Comparison of ENCODE assay signal across 8 cellular contexts in genomic region chr1:182392045-182393028, GRCh38. TPM values are rescaled to one million over a fixed set of nuclear protein-coding genes. Genes with fewer than 3 reads are reported as not detected.
DNase-seq lines count a peak whose midpoint lies in the region; ATAC-seq lines count a peak whose summit lies in the region.

No MANE protein-coding gene starts in this region.

- H3K36me3 Mint-ChIP-seq in CD4-positive, CD25-positive, alpha-beta regulatory T cell, result no peaks in the 10 kb centered on the region

- peak in 2 of 3 donors; percentile 4 to 38 for DNase-seq in CD4-positive, CD25-positive, alpha-beta regulatory T cell
- DNase-seq in Jurkat, Clone E6-1 (ENCODE audit: low read depth, low spot score), result no peak
- DNase-seq in SK-N-MC (ENCODE audit: low read depth, low spot score), result no peak
- peak; percentile 12 for DNase-seq in central memory CD4-positive, alpha-beta T cell
- DNase-seq in left colon, result peak; percentile 44 to 68
- DNase-seq in stimulated activated CD4-positive, alpha-beta T cell treated with anti-CD3 and anti-CD28 coated beads, Interleukin-4, amount 100 ng/mL, for 4 hours, result peak; percentile 7 to 15
- no peak for DNase-seq in NK-92 treated with Interleukin-12 subunit alpha and Interleukin-12 subunit beta, amount 100 ng/mL, for 24 hours (lab: John Stamatoyannopoulos, UW)

- H3K27ac Mint-ChIP-seq in CD4-positive, CD25-positive, alpha-beta regulatory T cell, result peak overlapping the region; percentile 11 to 66 (median 36)

- H3K36me3 ChIP-seq in CD4-positive, CD25-positive, alpha-beta regulatory T cell (ENCODE audit: control insufficient read depth, insufficient read depth, low read length), result no peaks in the 10 kb centered on the region
- H3K36me3 ChIP-seq in SK-N-MC (ENCODE audit: insufficient read depth, low read length), result peaks cover 24% of the 10 kb centered on the region

- peaks cover 17% of the 10 kb centered on the region for H3K27me3 ChIP-seq in CD4-positive, CD25-positive, alpha-beta regulatory T cell (ENCODE audit: control insufficient read depth, insufficient read depth, low read length)

- H3K4me3 Mint-ChIP-seq in CD4-positive, CD25-positive, alpha-beta regulatory T cell, result peak overlapping the region; percentile 73 to 83 (median 78)

- peaks cover 38% of the 10 kb centered on the region for H3K27me3 Mint-ChIP-seq in CD4-positive, CD25-positive, alpha-beta regulatory T cell

- H3K4me1 Mint-ChIP-seq in CD4-positive, CD25-positive, alpha-beta regulatory T cell, result peaks cover 6 to 27% (median 11%) of the 10 kb centered on the region in 4 donors

- peaks cover 0 to 3% (median 0%) of the 10 kb centered on the region in 7 donors for H3K9me3 Mint-ChIP-seq in CD4-positive, CD25-positive, alpha-beta regulatory T cell

- no peaks in the 10 kb centered on the region for H3K9me3 ChIP-seq in CD4-positive, CD25-positive, alpha-beta regulatory T cell (ENCODE audit: control insufficient read depth in 2 of 2, low read length in 2 of 2)
- no peaks in the 10 kb centered on the region for H3K9me3 ChIP-seq in SK-N-MC (ENCODE audit: low read depth, low read length)

- peak overlapping the region; percentile 96 for H3K9ac ChIP-seq in SK-N-MC (ENCODE audit: insufficient read length)

- ATAC-seq in CD4-positive, CD25-positive, alpha-beta regulatory T cell (ENCODE audit: low read depth in 2 of 2), result no peak
- peak; percentile 11 for ATAC-seq in GM21360 (IDR thresholded peaks at IDR 0.05; ENCODE audit: unreplicated experiment)
- peak; percentile 40 for ATAC-seq in left colon

- no peak overlapping the region for H3K4me3 ChIP-seq in CD4-positive, CD25-positive, alpha-beta regulatory T cell (ENCODE audit: low read depth, low read length)
- peak overlapping the region; percentile 87 for H3K4me3 ChIP-seq in Jurkat, Clone E6-1 (ENCODE audit: low read length)
- peak overlapping the region; percentile 77 for H3K4me3 ChIP-seq in SK-N-MC

- no peak overlapping the region for H3K27ac ChIP-seq in CD4-positive, CD25-positive, alpha-beta regulatory T cell (ENCODE audit: insufficient read depth, low read length, poor library complexity, severe bottlenecking)
- H3K27ac ChIP-seq in SK-N-MC, result peak overlapping the region; percentile 85

- intact Hi-C loops in left colon (cut with DNase I, micrococcal nuclease), result loop anchor here in 1 of 2 donors (10.0 kb wide), 1 partner anchor 308 kb away; no protein-coding TSS in a partner anchor

- peaks cover 13% of the 10 kb centered on the region for H3K4me1 ChIP-seq in CD4-positive, CD25-positive, alpha-beta regulatory T cell (ENCODE audit: control insufficient read depth, insufficient read depth, low read length, poor library complexity, severe bottlenecking)

RNA-seq across cellular contexts. Expression of gene GLUL, which starts 0.7 kb away (rescaled TPM):
- 69.5 TPM for total RNA-seq in CD4-positive, CD25-positive, alpha-beta regulatory T cell
- 10 to 100 TPM; 27.3 to 52.5 (median 40.8) TPM for polyA plus RNA-seq in CD4-positive, CD25-positive, alpha-beta regulatory T cell
- 221 TPM for polyA plus RNA-seq in Jurkat, Clone E6-1 (2012; ENCODE audit: insufficient read depth, insufficient read length)
- 100 to 1,000 TPM; 436 to 776 TPM for total RNA-seq in left colon

RNA-seq across cellular contexts. Expression of gene TEDDM1, which starts 8.1 kb away (rescaled TPM):
- total RNA-seq in CD4-positive, CD25-positive, alpha-beta regulatory T cell, result not detected
- under 1 TPM in 1 of 4 donors, not detected in 3; 0.08 TPM for polyA plus RNA-seq in CD4-positive, CD25-positive, alpha-beta regulatory T cell
- not detected for polyA plus RNA-seq in Jurkat, Clone E6-1 (2012; ENCODE audit: insufficient read depth, insufficient read length)
- not detected for total RNA-seq in left colon

RNA-seq across cellular contexts. Expression of gene RGSL1, which starts 57.6 kb away (rescaled TPM):
- total RNA-seq in CD4-positive, CD25-positive, alpha-beta regulatory T cell, result not detected
- polyA plus RNA-seq in CD4-positive, CD25-positive, alpha-beta regulatory T cell, result not detected
- polyA plus RNA-seq in Jurkat, Clone E6-1 (2012; ENCODE audit: insufficient read depth, insufficient read length), result not detected
- total RNA-seq in left colon, result not detected

Comparison
In these comparisons a context has a peak if more than half of its experiments do, and no peak if none do; other contexts are left out.
1. ATAC-seq: peak in GM21360 (single experiment) and left colon (single experiment); none in CD4-positive, CD25-positive, alpha-beta regulatory T cell (0 of 2).
2. DNase-seq: peak in CD4-positive, CD25-positive, alpha-beta regulatory T cell (2 of 3), central memory CD4-positive, alpha-beta T cell (single experiment), left colon (2 of 2) and stimulated activated CD4-positive, alpha-beta T cell treated with anti-CD3 and anti-CD28 coated beads, Interleukin-4, amount 100 ng/mL, for 4 hours (2 of 2); none in Jurkat, Clone E6-1 (single experiment), SK-N-MC (single experiment) and NK-92 treated with Interleukin-12 subunit alpha and Interleukin-12 subunit beta, amount 100 ng/mL, for 24 hours (single experiment).